In the genomic region with DNA sequence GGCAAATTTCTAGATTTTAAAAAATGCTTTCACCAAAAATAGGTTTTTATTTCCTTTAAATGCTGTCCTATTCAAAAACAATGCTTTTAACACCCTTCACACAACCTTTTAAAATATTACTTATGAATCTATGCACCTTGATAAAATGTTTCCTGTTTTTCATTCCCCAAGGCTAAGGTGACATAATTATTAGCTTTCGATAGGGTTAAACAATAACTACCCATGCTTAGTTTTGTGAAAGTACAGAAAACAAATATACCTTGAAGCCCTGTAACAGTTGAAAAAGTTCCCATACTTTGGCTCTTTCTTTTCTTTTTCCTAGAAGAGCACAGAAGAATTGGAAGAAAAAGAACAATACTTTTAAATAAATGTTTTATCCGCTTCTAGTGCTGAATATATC, we compare ENCODE assay signal across 22 cellular contexts.
DNase-seq lines count a peak whose midpoint lies in the region; ATAC-seq lines count a peak whose summit lies in the region.
"Had no signal": no experiment of that assay in that cellular context is flagged by ENCODE, and none has a peak within 500 bp of the region (broad histone marks: within the 10 kb centered on the region; RNA-seq: fewer than 3 reads in every experiment).

No MANE protein-coding gene starts in this region.

- peak; percentile 9 for DNase-seq in kidney tubule cell (ENCODE audit: low spot score)
- no peak for DNase-seq in NCI-H2107 treated with DMSO at 0.1 percent for 48 hours (lab: John Stamatoyannopoulos, UW; ENCODE audit: unreplicated experiment)
- DNase-seq in hypothalamus (lab: John Stamatoyannopoulos, UW), result no peak
- DNase-seq in 8988T, result no peak
- DNase-seq: activated CD8-positive, alpha-beta T cell treated with anti-CD3 and anti-CD28 coated beads for 36 hours; C1 segment of cervical spinal cord; caudate nucleus; DND-41; NCI-H146; NCI-H2171; NCI-H524 treated with DMSO at 0.1 percent for 48 hours; Peyer's patch; SJCRH30; stimulated activated naive CD8-positive, alpha-beta T cell treated with anti-CD3 and anti-CD28 coated beads, Interleukin-15, amount 100 ng/mL, for 72 hours; T-cell; thyroid gland had no signal

- ATAC-seq in GM19025 (IDR thresholded peaks at IDR 0.05; ENCODE audit: low read depth, unreplicated experiment) (peak; percentile 72), GM21447 (IDR thresholded peaks at IDR 0.05; ENCODE audit: unreplicated experiment) (peak; percentile 82), HG03108 (IDR thresholded peaks at IDR 0.05; ENCODE audit: unreplicated experiment) (peak; percentile 80), GM21515 (IDR thresholded peaks at IDR 0.05; ENCODE audit: unreplicated experiment) (no peak)
- ATAC-seq: activated CD4-positive, CD25-positive, alpha-beta regulatory T cell treated with anti-CD3 and anti-CD28 coated beads, Interleukin-2, amount 50 U/mL, for 24 hours; activated CD8-positive, alpha-beta T cell treated with anti-CD3 and anti-CD28 coated beads for 36 hours; sciatic nerve; stimulated activated naive CD8-positive, alpha-beta T cell treated with anti-CD3 and anti-CD28 coated beads, Interleukin-15, amount 100 ng/mL, for 72 hours; T-cell had no signal
